Comparison of ENCODE assay signal across 12 cellular contexts in the genomic region with DNA sequence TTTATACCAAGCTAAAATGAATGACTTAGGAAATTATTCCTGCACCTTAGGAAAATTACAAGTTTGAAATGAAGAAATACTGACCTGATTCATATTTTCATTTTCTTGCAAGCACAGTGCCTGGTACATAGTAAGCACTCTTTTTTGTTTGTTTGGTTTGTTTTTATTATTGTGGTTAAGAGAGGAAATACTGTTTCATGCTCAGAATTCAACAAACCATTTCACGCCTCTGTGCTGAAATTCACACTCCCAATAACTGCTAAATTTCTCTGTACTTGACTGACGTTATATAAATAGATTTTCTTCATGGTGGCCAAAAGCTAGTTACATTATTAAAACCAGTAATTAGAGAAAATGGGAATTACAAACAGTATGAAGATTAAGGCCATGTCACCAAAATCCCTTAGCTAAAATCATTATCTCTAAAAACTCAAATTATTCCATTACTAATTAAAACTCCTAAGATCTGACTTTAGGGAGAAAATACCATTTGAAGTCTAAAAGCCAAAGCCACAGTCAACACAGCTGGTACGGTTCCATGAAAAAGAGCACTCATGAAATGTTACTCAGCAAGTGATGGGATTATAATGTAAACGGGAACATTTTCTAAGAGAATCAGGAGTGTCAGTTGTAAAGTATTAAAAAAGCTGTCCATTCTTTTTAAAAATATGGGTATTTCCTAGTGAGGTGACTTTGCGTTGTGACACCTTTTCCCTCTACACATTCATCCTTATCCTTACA.
DNase-seq lines count a peak whose midpoint lies in the region; ATAC-seq and TF ChIP-seq lines count a peak whose summit lies in the region.
"Had no signal": no experiment of that assay in that cellular context is flagged by ENCODE, and none has a peak within 500 bp of the region (broad histone marks: within the 10 kb centered on the region; RNA-seq: fewer than 3 reads in every experiment).

No MANE protein-coding gene starts in this region.

- peaks cover 3% of the 10 kb centered on the region for H3K27me3 Mint-ChIP-seq in activated naive CD8-positive, alpha-beta T cell treated with anti-CD3 and anti-CD28 coated beads for 36 hours

- H3K9me3 ChIP-seq in mesenchymal stem cell (ENCODE audit: control insufficient read depth, low read length), result peaks cover 4% of the 10 kb centered on the region
- H3K9me3 ChIP-seq: esophagus squamous epithelium, mucosa of descending colon had no signal

- H3K36me3 ChIP-seq in mesenchymal stem cell (ENCODE audit: control insufficient read depth in 1 of 2, insufficient read depth in 2 of 2, low read depth in 1 of 2, low read length in 2 of 2), result no peaks in the 10 kb centered on the region
- H3K36me3 ChIP-seq: esophagus squamous epithelium had no signal

- peak; percentile 31 for ATAC-seq in GM18907 (IDR thresholded peaks at IDR 0.05; ENCODE audit: unreplicated experiment)
- peak; percentile 58 for ATAC-seq in GM21717 (IDR thresholded peaks at IDR 0.05; ENCODE audit: unreplicated experiment)
- peak; percentile 56 for ATAC-seq in HG03432 (IDR thresholded peaks at IDR 0.05; ENCODE audit: unreplicated experiment)
- ATAC-seq: mucosa of descending colon had no signal

- no peak overlapping the region for H3K18ac ChIP-seq in mesenchymal stem cell (ENCODE audit: low read depth in 1 of 2, low read length in 2 of 2)

- H3K36me3 Mint-ChIP-seq in activated naive CD8-positive, alpha-beta T cell treated with anti-CD3 and anti-CD28 coated beads for 36 hours, result no peaks in the 10 kb centered on the region

- no peak overlapping the region for H3K14ac ChIP-seq in mesenchymal stem cell (ENCODE audit: low read length in 2 of 2)

- H3K23ac ChIP-seq in mesenchymal stem cell (ENCODE audit: low read length in 2 of 2), result no peak overlapping the region

- H2BK5ac ChIP-seq in mesenchymal stem cell (ENCODE audit: low read depth, low read length, poor library complexity, severe bottlenecking), result no peak overlapping the region

- H2BK12ac ChIP-seq in mesenchymal stem cell (ENCODE audit: low read length in 2 of 2), result no peak overlapping the region

- DNase-seq in mesenchymal stem cell (no peak), NCI-H2107 (lab: John Stamatoyannopoulos, UW) (no peak), foreskin fibroblast (no peak)
- no peak for DNase-seq in activated naive CD8-positive, alpha-beta T cell treated with anti-CD3 and anti-CD28 coated beads for 36 hours
- DNase-seq: activated CD4-positive, alpha-beta T cell treated with anti-CD3 and anti-CD28 coated beads, Interleukin-2, amount 50 U/mL, for 4 hours; activated naive CD4-positive, alpha-beta T cell; esophagus squamous epithelium; mucosa of descending colon; NCI-H2081 treated with DMSO at 0.1 percent for 48 hours had no signal

- H3K4me2 ChIP-seq in mesenchymal stem cell (ENCODE audit: low read length, poor library complexity, severe bottlenecking), result no peak overlapping the region

- no peaks in the 10 kb centered on the region for H3K9me3 Mint-ChIP-seq in activated naive CD8-positive, alpha-beta T cell treated with anti-CD3 and anti-CD28 coated beads for 36 hours

- H3K79me1 ChIP-seq in mesenchymal stem cell (replicated peaks; ENCODE audit: low read length, poor library complexity, severe bottlenecking), result no peaks in the 10 kb centered on the region

- no peak overlapping the region for H3K4me3 ChIP-seq in mesenchymal stem cell (ENCODE audit: insufficient read depth in 1 of 2, low read depth in 1 of 2, low read length in 2 of 2)
- H3K4me3 ChIP-seq in foreskin fibroblast (ENCODE audit: low read depth in 1 of 2, low read length in 2 of 2), result no peak overlapping the region
- H3K4me3 ChIP-seq: esophagus squamous epithelium, mucosa of descending colon had no signal

- no peak overlapping the region for H4K8ac ChIP-seq in mesenchymal stem cell (ENCODE audit: low read length)

- no peaks in the 10 kb centered on the region for H3K27me3 ChIP-seq in mesenchymal stem cell (ENCODE audit: control insufficient read depth in 1 of 2, insufficient read depth in 1 of 2, low read length in 2 of 2)
- H3K27me3 ChIP-seq: esophagus squamous epithelium had no signal

- no peaks in the 10 kb centered on the region for H3K4me1 ChIP-seq in mesenchymal stem cell (ENCODE audit: control insufficient read depth, insufficient read depth, low read depth, low read length)
- H3K4me1 ChIP-seq: esophagus squamous epithelium had no signal

- H2AK5ac ChIP-seq in mesenchymal stem cell (ENCODE audit: low read length, severe bottlenecking), result no peak overlapping the region

- no peak overlapping the region for H2BK120ac ChIP-seq in mesenchymal stem cell (ENCODE audit: low read depth, low read length)

- H3K4me1 Mint-ChIP-seq in activated naive CD8-positive, alpha-beta T cell treated with anti-CD3 and anti-CD28 coated beads for 36 hours, result no peaks in the 10 kb centered on the region

- no peak overlapping the region for H3K4me3 Mint-ChIP-seq in activated naive CD8-positive, alpha-beta T cell treated with anti-CD3 and anti-CD28 coated beads for 36 hours

- no peak overlapping the region for H2BK15ac ChIP-seq in mesenchymal stem cell (ENCODE audit: low read depth, poor library complexity, severe bottlenecking)

- no peak for TF ChIP-seq CTCF in foreskin fibroblast (IDR thresholded peaks at IDR 0.05; ENCODE audit: low read depth, low read length)

- H2AFZ ChIP-seq in mesenchymal stem cell (ENCODE audit: low read depth, low read length), result no peak overlapping the region

- H3K9ac ChIP-seq in mesenchymal stem cell (ENCODE audit: low read length), result no peak overlapping the region

- H4K91ac ChIP-seq in mesenchymal stem cell (ENCODE audit: low read length), result no peak overlapping the region

- no peak overlapping the region for H3K4ac ChIP-seq in mesenchymal stem cell (ENCODE audit: low read depth in 1 of 2, low read length in 2 of 2)

- no peak overlapping the region for H3K27ac Mint-ChIP-seq in activated naive CD8-positive, alpha-beta T cell treated with anti-CD3 and anti-CD28 coated beads for 36 hours

- H3K27ac ChIP-seq in mesenchymal stem cell (ENCODE audit: low read length, poor library complexity, severe bottlenecking), result peak overlapping the region; percentile 33
- H3K27ac ChIP-seq: esophagus squamous epithelium had no signal

- 85% methylated on average over 2 of the region's 5 CpGs for WGBS in mesenchymal stem cell
